In the genomic region with DNA sequence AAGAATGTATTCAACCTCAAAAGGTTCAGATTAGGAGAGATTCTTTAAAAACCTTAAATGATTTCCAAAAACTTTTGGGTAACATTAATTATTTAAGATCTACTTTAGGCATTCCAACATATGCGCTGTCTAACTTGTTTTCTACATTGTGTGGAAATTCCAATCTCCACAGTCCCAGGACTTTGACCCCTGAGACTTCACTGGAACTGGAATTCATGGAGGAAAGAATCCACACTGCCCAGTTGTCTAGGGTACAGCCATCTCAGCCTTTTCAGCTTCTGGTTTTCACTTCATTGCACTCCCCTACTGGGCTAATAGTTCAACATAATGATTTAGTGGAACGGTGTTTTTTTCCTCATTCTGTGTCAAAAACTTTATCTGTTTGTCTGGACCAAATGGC, we compare ENCODE assay signal across 24 cellular contexts.
"Had no signal": no experiment of that assay in that cellular context is flagged by ENCODE, and none has a peak within 500 bp of the region (broad histone marks: within the 10 kb centered on the region; RNA-seq: fewer than 3 reads in every experiment).

No MANE protein-coding gene starts in this region.

- H3K27ac Mint-ChIP-seq: activated naive CD8-positive, alpha-beta T cell treated with anti-CD3 and anti-CD28 coated beads for 36 hours; activated T-cell treated with anti-CD3 and anti-CD28 coated beads, Interleukin-2, amount 50 U/mL, for 24 hours; activated T-helper 17 cell treated with anti-CD3 and anti-CD28 coated beads, Interleukin-2, amount 50 U/mL, for 72 hours; immature natural killer cell; mesothelial cell of epicardium; natural killer cell; stimulated activated naive B cell treated with anti-CD40 and anti-IgM and Interleukin-4, amounts not matched to agents 10 μg/mL and 1 μg/mL and 100 μg/mL, for 72 hours had no signal

- H3K4me1 ChIP-seq: transverse colon had no signal

- ATAC-seq: activated CD4-positive, CD25-positive, alpha-beta regulatory T cell treated with anti-CD3 and anti-CD28 coated beads, Interleukin-2, amount 50 U/mL, for 24 hours; activated T-helper 17 cell treated with anti-CD3 and anti-CD28 coated beads, Interleukin-2, amount 50 U/mL, for 72 hours; left ventricle myocardium superior; natural killer cell; sciatic nerve; stimulated activated naive B cell treated with anti-CD40 and anti-IgM and Interleukin-4, amounts not matched to agents 10 μg/mL and 1 μg/mL and 100 μg/mL, for 72 hours had no signal

- H3K36me3 ChIP-seq: neutrophil, pancreas, transverse colon had no signal

- H3K27me3 Mint-ChIP-seq: activated naive CD8-positive, alpha-beta T cell treated with anti-CD3 and anti-CD28 coated beads for 36 hours had no signal

- FAIRE-seq: pancreas, urothelium cell line had no signal

- H3K4me1 Mint-ChIP-seq: activated naive CD8-positive, alpha-beta T cell treated with anti-CD3 and anti-CD28 coated beads for 36 hours; activated T-helper 17 cell treated with anti-CD3 and anti-CD28 coated beads, Interleukin-2, amount 50 U/mL, for 72 hours; immature natural killer cell; mesothelial cell of epicardium; natural killer cell; stimulated activated naive B cell treated with anti-CD40 and anti-IgM and Interleukin-4, amounts not matched to agents 10 μg/mL and 1 μg/mL and 100 μg/mL, for 72 hours had no signal

- DNase-seq: activated CD4-positive, alpha-beta T cell treated with anti-CD3 and anti-CD28 coated beads, Interleukin-2, amount 50 U/mL, for 1 hour; activated naive CD4-positive, alpha-beta T cell; activated naive CD8-positive, alpha-beta T cell treated with anti-CD3 and anti-CD28 coated beads for 36 hours; activated T-cell treated with anti-CD3 and anti-CD28 coated beads, Interleukin-2, amount 50 U/mL, for 24 hours; cortex of kidney; foreskin fibroblast; immature natural killer cell; kidney glomerular epithelial cell; left ventricle myocardium superior; mammary epithelial cell; natural killer cell; pancreas; stimulated activated CD4-positive, alpha-beta T cell treated with anti-CD3 and anti-CD28 coated beads, Interleukin-15, amount 100 ng/mL, for 24 hours; stimulated activated CD8-positive, alpha-beta memory T cell treated with anti-CD3 and anti-CD28 coated beads, Interleukin-4, amount 100 ng/mL, for 48 hours; stimulated activated naive B cell treated with anti-CD40 and anti-IgM and Interleukin-4, amounts not matched to agents 10 μg/mL and 1 μg/mL and 100 μg/mL, for 72 hours; transverse colon had no signal

- H3K9me3 ChIP-seq: neutrophil, pancreas, transverse colon had no signal

- H3K27ac ChIP-seq: epithelial cell of prostate, neutrophil, transverse colon had no signal

- H3K27me3 ChIP-seq: neutrophil, pancreas, transverse colon had no signal

- H3K4me2 ChIP-seq: smooth muscle cell had no signal

- H3K4me3 Mint-ChIP-seq: activated naive CD8-positive, alpha-beta T cell treated with anti-CD3 and anti-CD28 coated beads for 36 hours; activated T-cell treated with anti-CD3 and anti-CD28 coated beads, Interleukin-2, amount 50 U/mL, for 24 hours; activated T-helper 17 cell treated with anti-CD3 and anti-CD28 coated beads, Interleukin-2, amount 50 U/mL, for 72 hours; immature natural killer cell; mesothelial cell of epicardium; natural killer cell; stimulated activated naive B cell treated with anti-CD40 and anti-IgM and Interleukin-4, amounts not matched to agents 10 μg/mL and 1 μg/mL and 100 μg/mL, for 72 hours had no signal

- H3K4me3 ChIP-seq: pancreas, smooth muscle cell, transverse colon had no signal

- H3K36me3 Mint-ChIP-seq: mesothelial cell of epicardium had no signal
